Comparison of ENCODE assay signal across 24 cellular contexts in the genomic region with DNA sequence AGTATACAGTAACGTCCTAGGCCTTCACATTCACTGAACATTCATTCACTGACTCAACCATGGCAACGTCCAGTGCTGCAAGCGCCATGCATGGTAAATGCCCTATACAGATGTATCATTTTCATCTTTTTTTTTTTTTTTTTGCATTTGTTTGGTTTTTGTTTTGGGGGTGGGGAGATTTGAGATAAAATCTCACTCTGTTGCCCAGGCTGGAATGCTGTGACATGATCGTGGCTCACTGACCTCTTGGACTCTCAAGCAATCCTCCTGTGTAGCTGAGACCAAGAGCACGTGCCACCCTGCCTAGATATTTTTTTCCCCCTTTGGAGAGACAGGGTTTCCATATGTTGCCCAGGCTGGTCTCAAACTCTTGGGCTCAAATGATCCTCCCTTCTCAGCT. TPM values are rescaled to one million over a fixed set of nuclear protein-coding genes. Genes with fewer than 3 reads are reported as not detected.
DNase-seq lines count a peak whose midpoint lies in the region; ATAC-seq, FAIRE-seq and TF ChIP-seq lines count a peak whose summit lies in the region.
"Had no signal": no experiment of that assay in that cellular context is flagged by ENCODE, and none has a peak within 500 bp of the region (broad histone marks: within the 10 kb centered on the region; RNA-seq: fewer than 3 reads in every experiment).

No MANE protein-coding gene starts in this region.

- in situ Hi-C loops in HepG2 (cut with HindIII; ENCODE audit: extremely low pct_ligation_motif_present, low pct_unique_long_range_greater_than_20kb) (no loop called here), G401 (cut with HindIII; ENCODE audit: low sequenced_read_pairs) (no loop called here)

- CTCF ChIA-PET in HepG2 (lab: Yijun Ruan, JAX; ENCODE audit: low intra/inter-chr PET ratio, low total read pairs): no interaction called here

- no peaks in the 10 kb centered on the region for H4K20me1 ChIP-seq in HepG2 (ENCODE audit: insufficient read depth, low read length)

- no peaks in the 10 kb centered on the region for H3K27me3 ChIP-seq in HepG2 (ENCODE audit: control insufficient read depth in 1 of 2, insufficient read depth in 2 of 2, low read length in 2 of 2)
- H3K27me3 ChIP-seq: BE2C had no signal

- no peak for TF ChIP-seq POLR2A in HepG2 (IDR thresholded peaks at IDR 0.05; ENCODE audit: insufficient read depth in 1 of 2, low read depth in 2 of 2, low read length in 2 of 2)

- peak overlapping the region; percentile 39 for H3K4me2 ChIP-seq in HepG2 (ENCODE audit: low read depth, low read length)

- 0 out of 2 replicates have a peak, but pooled peaks have one; percentile 23 for TF ChIP-seq RAD21 in HepG2 (CRISPR knock-in tag; IDR thresholded peaks at IDR 0.05)

- DNase-seq in ELR (ENCODE audit: low read depth) (peak; percentile 33), M059J (ENCODE audit: low read depth) (peak; percentile 46), HepG2 (ENCODE audit: low spot score) (peak; percentile 86), G401 (ENCODE audit: low spot score) (no peak), NCI-H526 (lab: John Stamatoyannopoulos, UW) (no peak), 8988T (no peak)
- DNase-seq: ACHN; BE2C; C1 segment of cervical spinal cord; CD4-positive, CD25-positive, alpha-beta regulatory T cell; CD8-positive, alpha-beta memory T cell; COR-L47; DMS 273 treated with DMSO at 0.1 percent for 48 hours; DMS53; DND-41; GOT3; H7; HFFc6; IMR-90 had no signal

- WGBS in HepG2 (ENCODE audit: low lambda C conversion rate): 12% methylated on average over 5 of the region's 5 CpGs

- intact Hi-C loops in HepG2 (cut with micrococcal nuclease; ENCODE audit: unreplicated experiment): loop anchor here (10.0 kb wide), 1 partner anchor 94 kb away; the partner anchor contains the start of gene FBXL2

- no peaks in the 10 kb centered on the region for H3K36me3 ChIP-seq in HepG2 (replicated peaks in 1 of 2; ENCODE audit: control insufficient read depth in 1 of 2, insufficient read depth in 2 of 2, low read length in 2 of 2)
- H3K36me3 ChIP-seq: BE2C had no signal

- H3K79me2 ChIP-seq in HepG2 (ENCODE audit: insufficient read depth, low read length): no peaks in the 10 kb centered on the region

- TF ChIP-seq EP300 in HepG2 (IDR thresholded peaks at IDR 0.05; ENCODE audit: low read depth in 2 of 2, low read length in 2 of 2): 0 out of 4 replicates have a peak, but pooled peaks of 1 of the 2 experiments have one; percentile 46
- TF ChIP-seq EP300 in HepG2 (CRISPR knock-in tag; IDR thresholded peaks at IDR 0.05; ENCODE audit: borderline replicate concordance): no peak

- POLR2A ChIA-PET in HepG2 (lab: Yijun Ruan, JAX): no interaction called here

- H3K4me1 ChIP-seq in HepG2 (ENCODE audit: insufficient read depth, low read length): peaks cover 30% of the 10 kb centered on the region
- H3K4me1 ChIP-seq: BE2C had no signal

- TF ChIP-seq CTCF in HepG2 (CRISPR knock-in tag; IDR thresholded peaks at IDR 0.05): no peak

- FAIRE-seq in HepG2 (lab: Jason Lieb, UNC): no peak
- FAIRE-seq: A204.1, GM12878, K562 had no signal

- no peak overlapping the region for H3K4me3 ChIP-seq in HepG2 (replicated peaks in 1 of 3; ENCODE audit: insufficient read depth in 1 of 3, low read depth in 2 of 3, low read length in 3 of 3)
- H3K4me3 ChIP-seq: GM12878, K562 had no signal

- H3K9me3 ChIP-seq in HepG2 (ENCODE audit: low read length): peaks cover 6% of the 10 kb centered on the region; the same call in 1 of the 2 replicates
- H3K9me3 ChIP-seq: BE2C had no signal

- BruUV-seq in HepG2 (replicated peaks; lab: Mats Ljungman, UMichigan): no TSS peak

- ATAC-seq in HepG2: peak; percentile 94
- ATAC-seq in activated CD4-positive, CD25-positive, alpha-beta regulatory T cell treated with anti-CD3 and anti-CD28 coated beads, Interleukin-2, amount 50 U/mL, for 24 hours: no peak
- ATAC-seq: GM12878, HCT116, K562 had no signal

- peak overlapping the region; percentile 76 for H2AFZ ChIP-seq in HepG2 (ENCODE audit: low read length)

- no peak overlapping the region for H3K9ac ChIP-seq in HepG2 (ENCODE audit: insufficient read depth, low read depth, low read length)

- peak overlapping the region; percentile 16 for H3K27ac ChIP-seq in HepG2 (ENCODE audit: extremely low read length, insufficient read depth, low read length)

TF ChIP-seq in HepG2, 621 proteins besides CTCF, POLR2A, EP300 and RAD21 (continues in another document):
- TF ChIP-seq ZFY (CRISPR knock-in tag; IDR thresholded peaks at IDR 0.05) (peak; percentile 25; the same call in 1 of the 2 replicates), MZF1 (CRISPR knock-in tag; IDR thresholded peaks at IDR 0.05; ENCODE audit: borderline replicate concordance) (no peak), E2F1 (CRISPR knock-in tag; IDR thresholded peaks at IDR 0.05) (no peak), RNF2 (conservative IDR thresholded peaks at IDR 0.05; ENCODE audit: low read depth) (0 out of 2 replicates have a peak, but pooled peaks have one; percentile 24), SOX5 (CRISPR knock-in tag; IDR thresholded peaks at IDR 0.05; ENCODE audit: borderline replicate concordance) (peak; percentile 51; the same call in 1 of the 2 replicates), NR2F6 (IDR thresholded peaks at IDR 0.05) (peak; percentile 28; the same call in 1 of the 2 replicates), NR2F6 (CRISPR knock-in tag; IDR thresholded peaks at IDR 0.05) (peak; percentile 77)

RNA-seq across cellular contexts. Expression of gene SUSD5, which starts 37.4 kb away (rescaled TPM):
- 0.44 and 0.98 TPM in 2 replicates for total RNA-seq in M059J (2014; rRNA removed; shearing (Covaris generic))
- not detected in 2 replicates for total RNA-seq in HepG2 (2016; rRNA removed; fragmentation: Illumina TruSeq; extraction: Trizol)
- total RNA-seq in HepG2 (2016; cell fraction: cytosol; rRNA removed; fragmentation: Illumina TruSeq; extraction: Trizol; ENCODE audit: low read depth): not detected in 2 replicates
- total RNA-seq in HepG2 (2016; cell fraction: insoluble cytoplasmic fraction; rRNA removed; fragmentation: Illumina TruSeq; extraction: Trizol): not detected in 2 replicates
- not detected in 2 replicates for total RNA-seq in HepG2 (2016; cell fraction: membrane; rRNA removed; fragmentation: Illumina TruSeq; extraction: Trizol)
- total RNA-seq in HepG2 (2016; cell fraction: nucleus; rRNA removed; fragmentation: Illumina TruSeq; extraction: Trizol): not detected in 2 replicates
- not detected in 2 replicates for polyA plus RNA-seq in HepG2 (2011; rRNA removed)
- polyA plus RNA-seq in HepG2 (2011; cell fraction: cytosol; rRNA removed): not detected in 2 replicates
- not detected in 2 replicates for polyA plus RNA-seq in HepG2 (2011; cell fraction: nucleus; rRNA removed)
- not detected in 2 replicates for polyA plus RNA-seq in HepG2 (2012)
- polyA plus RNA-seq in HepG2 (2016; cell fraction: cytosol; fragmentation: Illumina TruSeq; extraction: Trizol; ENCODE audit: low read depth): not detected in 2 replicates
- not detected in 2 replicates for polyA plus RNA-seq in HepG2 (2016; cell fraction: insoluble cytoplasmic fraction; fragmentation: Illumina TruSeq; extraction: Trizol; ENCODE audit: low read depth)
- not detected in 2 replicates for polyA plus RNA-seq in HepG2 (2016; cell fraction: membrane; fragmentation: Illumina TruSeq; extraction: Trizol; ENCODE audit: low read depth)
- not detected in 2 replicates for polyA plus RNA-seq in HepG2 (2016; cell fraction: nucleus; fragmentation: Illumina TruSeq; extraction: Trizol; ENCODE audit: insufficient read depth, low read depth)
- polyA minus RNA-seq in HepG2 (2011; rRNA and poly(A)+ RNA removed; ENCODE audit: low replicate concordance): not detected in 2 replicates
- polyA minus RNA-seq in HepG2 (2011; cell fraction: cytosol; rRNA and poly(A)+ RNA removed): not detected in 2 replicates
- polyA minus RNA-seq in HepG2 (2011; cell fraction: nucleus; rRNA and poly(A)+ RNA removed): not detected in 2 replicates
- total RNA-seq in G401 (2014; rRNA removed; shearing (Covaris generic)): 9.2 and 16.6 TPM in 2 replicates
- total RNA-seq: CD4-positive, CD25-positive, alpha-beta regulatory T cell; CD8-positive, alpha-beta memory T cell; K562 had no signal
- polyA plus RNA-seq: CD8-positive, alpha-beta memory T cell; K562 had no signal

Comparison
In these comparisons a context has a peak if more than half of its experiments do, and no peak if none do; other contexts are left out.
1. DNase-seq: peak in ELR (single experiment), M059J (single experiment) and HepG2 (single experiment); none in G401 (single experiment), NCI-H526 (0 of 2) and 8988T (single experiment).